ENCODE assay signal across 32 cellular contexts in genomic region chr15:63735449-63735848, GRCh38.
"Had no signal": no experiment of that assay in that cellular context is flagged by ENCODE, and none has a peak within 500 bp of the region (broad histone marks: within the 10 kb centered on the region; RNA-seq: fewer than 3 reads in every experiment).

No MANE protein-coding gene starts in this region.

- H3K9me3 Mint-ChIP-seq: activated B cell treated with CpG ODN at 0.5 μM for 24 hours; activated CD4-positive, alpha-beta memory T cell treated with anti-CD3 and anti-CD28 coated beads, Interleukin-2, amount 10 ng/mL, durations not matched to agents 7 days and 5 days; activated CD4-positive, alpha-beta T cell treated with anti-CD3 and anti-CD28 coated beads, Interleukin-2, amount 10 ng/mL, durations not matched to agents 7 days and 5 days; activated naive CD4-positive, alpha-beta T cell treated with anti-CD3 and anti-CD28 coated beads, Interleukin-2, amount 10 ng/mL, durations not matched to agents 7 days and 5 days; activated naive CD4-positive, alpha-beta T cell treated with anti-CD3 and anti-CD28 coated beads, Interleukin-2, amount 50 U/mL, for 24 hours; activated naive CD8-positive, alpha-beta T cell treated with anti-CD3 and anti-CD28 coated beads, Interleukin-2, amount 10 ng/mL, durations not matched to agents 7 days and 5 days; activated naive CD8-positive, alpha-beta T cell treated with anti-CD3 and anti-CD28 coated beads, Interleukin-2, amount 50 U/mL, for 24 hours; activated T-cell treated with anti-CD3 and anti-CD28 coated beads, Interleukin-2, amount 50 U/mL, for 24 hours; activated T-helper 2 cell treated with anti-CD3 and anti-CD28 coated beads, Interferon-gamma antibody, Interleukin-2, Interleukin-4, amounts not matched to agents 10 μg/mL and 5 μg/mL and 100 μg/mL, durations not matched to agents 14 hours and 24 hours and 36 hours; brain; central memory CD8-positive, alpha-beta T cell; T-cell; T-helper 2 cell treated with Interferon-gamma antibody and Interleukin-4, amounts not matched to agents 5 μg/mL and 100 μg/mL, for 36 hours had no signal

- H3K4me1 Mint-ChIP-seq: activated B cell treated with CpG ODN at 0.5 μM for 24 hours; activated naive CD8-positive, alpha-beta T cell treated with anti-CD3 and anti-CD28 coated beads, Interleukin-2, amount 50 U/mL, for 24 hours; brain; central memory CD8-positive, alpha-beta T cell had no signal

- DNase-seq: activated B cell treated with CpG ODN at 0.5 μM for 24 hours; activated CD4-positive, alpha-beta memory T cell treated with anti-CD3 and anti-CD28 coated beads, Interleukin-2, amount 10 ng/mL, durations not matched to agents 7 days and 5 days; activated CD4-positive, alpha-beta T cell treated with anti-CD3 and anti-CD28 coated beads for 1 hour; activated CD4-positive, alpha-beta T cell treated with anti-CD3 and anti-CD28 coated beads for 36 hours; activated CD4-positive, alpha-beta T cell treated with anti-CD3 and anti-CD28 coated beads for 48 hours; activated CD4-positive, alpha-beta T cell treated with anti-CD3 and anti-CD28 coated beads, Interleukin-2, amount 10 ng/mL, durations not matched to agents 7 days and 5 days; activated CD4-positive, alpha-beta T cell treated with anti-CD3 and anti-CD28 coated beads, Interleukin-2, amount 50 U/mL, for 48 hours; activated CD8-positive, alpha-beta memory T cell treated with anti-CD3 and anti-CD28 coated beads for 24 hours; activated CD8-positive, alpha-beta memory T cell treated with anti-CD3 and anti-CD28 coated beads, Interleukin-2, amount 10 ng/mL, durations not matched to agents 7 days and 5 days; activated CD8-positive, alpha-beta memory T cell treated with anti-CD3 and anti-CD28 coated beads, Interleukin-2, amount 50 U/mL, for 48 hours; activated CD8-positive, alpha-beta T cell treated with anti-CD3 and anti-CD28 coated beads, Interleukin-2, amount 10 ng/mL, durations not matched to agents 7 days and 5 days; activated effector memory CD4-positive, alpha-beta T cell treated with Interleukin-2 at 50 U/mL for 16 hours; activated gamma-delta T cell; activated naive CD4-positive, alpha-beta T cell treated with anti-CD3 and anti-CD28 coated beads, Interleukin-2, amount 10 ng/mL, durations not matched to agents 7 days and 5 days; activated naive CD4-positive, alpha-beta T cell treated with Interleukin-2 at 50 U/mL for 16 hours; activated naive CD8-positive, alpha-beta T cell treated with anti-CD3 and anti-CD28 coated beads, Interleukin-2, amount 10 ng/mL, durations not matched to agents 7 days and 5 days; activated naive CD8-positive, alpha-beta T cell treated with anti-CD3 and anti-CD28 coated beads, Interleukin-2, amount 50 U/mL, for 24 hours; activated T-cell treated with anti-CD3 and anti-CD28 coated beads, Interleukin-2, amount 50 U/mL, for 24 hours; activated T-cell treated with anti-CD3 and anti-CD28 coated beads, Interleukin-2, amount 50 U/mL, for 48 hours; amygdala; anterior cingulate cortex; caudate nucleus; cerebellar nuclear complex; T-cell; T-helper 2 cell; T-helper 9 cell had no signal

- H3K27me3 Mint-ChIP-seq: activated B cell treated with CpG ODN at 0.5 μM for 24 hours; activated CD4-positive, alpha-beta memory T cell treated with anti-CD3 and anti-CD28 coated beads, Interleukin-2, amount 10 ng/mL, durations not matched to agents 7 days and 5 days; activated CD4-positive, alpha-beta T cell treated with anti-CD3 and anti-CD28 coated beads for 36 hours; activated CD4-positive, alpha-beta T cell treated with anti-CD3 and anti-CD28 coated beads, Interleukin-2, amount 10 ng/mL, durations not matched to agents 7 days and 5 days; activated CD8-positive, alpha-beta memory T cell treated with anti-CD3 and anti-CD28 coated beads, Interleukin-2, amount 10 ng/mL, durations not matched to agents 7 days and 5 days; activated naive CD4-positive, alpha-beta T cell treated with anti-CD3 and anti-CD28 coated beads, Interleukin-2, amount 10 ng/mL, durations not matched to agents 7 days and 5 days; activated naive CD4-positive, alpha-beta T cell treated with anti-CD3 and anti-CD28 coated beads, Interleukin-2, amount 50 U/mL, for 24 hours; activated naive CD8-positive, alpha-beta T cell; activated naive CD8-positive, alpha-beta T cell treated with anti-CD3 and anti-CD28 coated beads, Interleukin-2, amount 10 ng/mL, durations not matched to agents 7 days and 5 days; activated naive CD8-positive, alpha-beta T cell treated with anti-CD3 and anti-CD28 coated beads, Interleukin-2, amount 50 U/mL, for 24 hours; activated T-cell treated with anti-CD3 and anti-CD28 coated beads, Interleukin-2, amount 50 U/mL, for 24 hours; brain; central memory CD8-positive, alpha-beta T cell; T-cell had no signal

- H3K27ac Mint-ChIP-seq: activated B cell treated with CpG ODN at 0.5 μM for 24 hours; activated CD4-positive, alpha-beta memory T cell treated with anti-CD3 and anti-CD28 coated beads, Interleukin-2, amount 10 ng/mL, durations not matched to agents 7 days and 5 days; activated CD4-positive, alpha-beta T cell treated with anti-CD3 and anti-CD28 coated beads for 36 hours; activated CD4-positive, alpha-beta T cell treated with anti-CD3 and anti-CD28 coated beads, Interleukin-2, amount 10 ng/mL, durations not matched to agents 7 days and 5 days; activated CD8-positive, alpha-beta memory T cell treated with anti-CD3 and anti-CD28 coated beads, Interleukin-2, amount 10 ng/mL, durations not matched to agents 7 days and 5 days; activated CD8-positive, alpha-beta T cell treated with anti-CD3 and anti-CD28 coated beads, Interleukin-2, amount 10 ng/mL, durations not matched to agents 7 days and 5 days; activated naive CD4-positive, alpha-beta T cell treated with anti-CD3 and anti-CD28 coated beads, Interleukin-2, amount 10 ng/mL, durations not matched to agents 7 days and 5 days; activated naive CD8-positive, alpha-beta T cell treated with anti-CD3 and anti-CD28 coated beads, Interleukin-2, amount 10 ng/mL, durations not matched to agents 7 days and 5 days; activated naive CD8-positive, alpha-beta T cell treated with anti-CD3 and anti-CD28 coated beads, Interleukin-2, amount 50 U/mL, for 24 hours; activated T-helper 2 cell treated with anti-CD3 and anti-CD28 coated beads, Interferon-gamma antibody, Interleukin-2, Interleukin-4, amounts not matched to agents 10 μg/mL and 5 μg/mL and 100 μg/mL, durations not matched to agents 14 hours and 24 hours and 36 hours; brain; T-helper 2 cell treated with Interferon-gamma antibody and Interleukin-4, amounts not matched to agents 5 μg/mL and 100 μg/mL, for 36 hours had no signal

- ATAC-seq: activated CD4-positive, alpha-beta T cell treated with anti-CD3 and anti-CD28 coated beads for 36 hours; activated CD8-positive, alpha-beta memory T cell treated with anti-CD3 and anti-CD28 coated beads, Interleukin-2, amount 10 ng/mL, durations not matched to agents 7 days and 5 days; activated CD8-positive, alpha-beta T cell treated with anti-CD3 and anti-CD28 coated beads, Interleukin-2, amount 10 ng/mL, durations not matched to agents 7 days and 5 days; activated naive CD8-positive, alpha-beta T cell treated with anti-CD3 and anti-CD28 coated beads, Interleukin-2, amount 50 U/mL, for 24 hours; T-cell had no signal

- H3K4me3 Mint-ChIP-seq: activated B cell treated with CpG ODN at 0.5 μM for 24 hours; activated CD4-positive, alpha-beta memory T cell treated with anti-CD3 and anti-CD28 coated beads, Interleukin-2, amount 10 ng/mL, durations not matched to agents 7 days and 5 days; activated CD4-positive, alpha-beta T cell treated with anti-CD3 and anti-CD28 coated beads for 36 hours; activated CD4-positive, alpha-beta T cell treated with anti-CD3 and anti-CD28 coated beads, Interleukin-2, amount 10 ng/mL, durations not matched to agents 7 days and 5 days; activated CD8-positive, alpha-beta memory T cell treated with anti-CD3 and anti-CD28 coated beads, Interleukin-2, amount 10 ng/mL, durations not matched to agents 7 days and 5 days; activated CD8-positive, alpha-beta T cell treated with anti-CD3 and anti-CD28 coated beads, Interleukin-2, amount 10 ng/mL, durations not matched to agents 7 days and 5 days; activated naive CD4-positive, alpha-beta T cell treated with anti-CD3 and anti-CD28 coated beads, Interleukin-2, amount 10 ng/mL, durations not matched to agents 7 days and 5 days; activated naive CD4-positive, alpha-beta T cell treated with anti-CD3 and anti-CD28 coated beads, Interleukin-2, amount 50 U/mL, for 24 hours; activated naive CD8-positive, alpha-beta T cell; activated naive CD8-positive, alpha-beta T cell treated with anti-CD3 and anti-CD28 coated beads, Interleukin-2, amount 10 ng/mL, durations not matched to agents 7 days and 5 days; activated naive CD8-positive, alpha-beta T cell treated with anti-CD3 and anti-CD28 coated beads, Interleukin-2, amount 50 U/mL, for 24 hours; activated T-cell treated with anti-CD3 and anti-CD28 coated beads, Interleukin-2, amount 50 U/mL, for 24 hours; brain; central memory CD8-positive, alpha-beta T cell; T-cell; T-helper 2 cell treated with Interferon-gamma antibody and Interleukin-4, amounts not matched to agents 5 μg/mL and 100 μg/mL, for 36 hours had no signal
